20 cellular contexts compared by ENCODE assay signal in the genomic region with DNA sequence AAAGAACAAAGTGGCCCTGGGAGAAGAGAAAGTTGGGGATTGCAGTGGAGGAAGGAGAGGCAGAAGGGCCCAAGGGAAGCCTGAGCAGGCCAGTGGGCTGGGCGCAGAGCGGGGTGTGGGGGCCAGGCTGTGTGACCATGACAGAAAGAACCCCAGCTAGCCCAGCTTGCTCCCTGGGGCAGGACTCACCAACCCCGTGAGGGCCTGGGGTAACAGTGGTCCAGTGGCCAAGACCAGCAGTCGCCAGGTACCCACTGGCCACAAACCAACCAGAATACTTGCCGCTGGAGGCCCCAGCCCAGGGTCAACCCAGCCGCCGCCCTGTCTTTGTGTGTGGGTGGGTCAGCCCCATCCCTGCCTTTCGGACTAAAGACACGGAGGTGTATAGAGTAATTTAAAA.
A peak's percentile ranks its signal among the peaks of the same experiment; 100 is the strongest.
DNase-seq lines count a peak whose midpoint lies in the region; ATAC-seq, FAIRE-seq and TF ChIP-seq lines count a peak whose summit lies in the region.
"Had no signal": no experiment of that assay in that cellular context is flagged by ENCODE, and none has a peak within 500 bp of the region (broad histone marks: within the 10 kb centered on the region; RNA-seq: fewer than 3 reads in every experiment).

No MANE protein-coding gene starts in this region.

- no peak overlapping the region for H3K4ac ChIP-seq in H1 (replicated peaks; ENCODE audit: insufficient read length, low read depth, low read length)

- H3K18ac ChIP-seq in H1 (ENCODE audit: extremely low read depth, low read length): peak overlapping the region; percentile 48; the same call in 1 of the 2 replicates

- H3K27ac ChIP-seq in H1 (ENCODE audit: low read depth, low read length): no peak overlapping the region
- H3K27ac ChIP-seq: epithelial cell of prostate, lower lobe of right lung, uterus had no signal

- H3K4me3 Mint-ChIP-seq in natural killer cell treated with Interleukin-12 subunit alpha and Interleukin-12 subunit beta and Interleukin-15 and Interleukin-18, amount 100 ng/mL, for 72 hours: no peak overlapping the region
- no peak overlapping the region for H3K4me3 Mint-ChIP-seq in natural killer cell
- H3K4me3 Mint-ChIP-seq: activated B cell treated with CpG ODN at 0.5 μM for 24 hours; activated CD8-positive, alpha-beta memory T cell treated with anti-CD3 and anti-CD28 coated beads, Interleukin-2, amount 10 ng/mL, durations not matched to agents 7 days and 5 days; stimulated activated naive CD8-positive, alpha-beta T cell treated with anti-CD3 and anti-CD28 coated beads, Interleukin-15, Interleukin-2, amounts not matched to agents 100 ng/mL and 50 ng/mL, for 24 hours had no signal

- H3K9me3 Mint-ChIP-seq in natural killer cell treated with Interleukin-12 subunit alpha and Interleukin-12 subunit beta and Interleukin-15 and Interleukin-18, amount 100 ng/mL, for 72 hours: no peaks in the 10 kb centered on the region
- no peaks in the 10 kb centered on the region for H3K9me3 Mint-ChIP-seq in natural killer cell
- H3K9me3 Mint-ChIP-seq: IgD-negative memory B cell; stimulated activated naive CD8-positive, alpha-beta T cell treated with anti-CD3 and anti-CD28 coated beads, Interleukin-15, Interleukin-2, amounts not matched to agents 100 ng/mL and 50 ng/mL, for 24 hours had no signal

- H3K4me3 ChIP-seq in H1 (ENCODE audit: extremely low read depth in 1 of 4, insufficient read depth in 2 of 4, low read depth in 3 of 4, low read length in 4 of 4): peak overlapping the region; percentile 25 to 56 (median 32); a peak in 7 of 8 replicates
- H3K4me3 ChIP-seq: lower lobe of right lung, uterus had no signal

- no peaks in the 10 kb centered on the region for H3K4me1 Mint-ChIP-seq in natural killer cell treated with Interleukin-12 subunit alpha and Interleukin-12 subunit beta and Interleukin-15 and Interleukin-18, amount 100 ng/mL, for 72 hours (ENCODE audit: low read depth in 2 of 2)
- H3K4me1 Mint-ChIP-seq in natural killer cell: no peaks in the 10 kb centered on the region
- H3K4me1 Mint-ChIP-seq: activated B cell treated with CpG ODN at 0.5 μM for 24 hours; activated CD8-positive, alpha-beta memory T cell treated with anti-CD3 and anti-CD28 coated beads, Interleukin-2, amount 10 ng/mL, durations not matched to agents 7 days and 5 days had no signal

- peak overlapping the region; percentile 59 to 78; a peak in 3 of 4 replicates for H3K4me2 ChIP-seq in H1 (ENCODE audit: insufficient read depth in 1 of 2, low read depth in 2 of 2, low read length in 2 of 2)

- H3K36me3 Mint-ChIP-seq in natural killer cell treated with Interleukin-12 subunit alpha and Interleukin-12 subunit beta and Interleukin-15 and Interleukin-18, amount 100 ng/mL, for 72 hours: no peaks in the 10 kb centered on the region
- no peaks in the 10 kb centered on the region for H3K36me3 Mint-ChIP-seq in natural killer cell
- H3K36me3 Mint-ChIP-seq: activated CD8-positive, alpha-beta memory T cell treated with anti-CD3 and anti-CD28 coated beads, Interleukin-2, amount 10 ng/mL, durations not matched to agents 7 days and 5 days; IgD-negative memory B cell had no signal

- no peak overlapping the region for H3K27ac Mint-ChIP-seq in natural killer cell treated with Interleukin-12 subunit alpha and Interleukin-12 subunit beta and Interleukin-15 and Interleukin-18, amount 100 ng/mL, for 72 hours
- H3K27ac Mint-ChIP-seq in natural killer cell: no peak overlapping the region
- H3K27ac Mint-ChIP-seq: activated B cell treated with CpG ODN at 0.5 μM for 24 hours; activated CD8-positive, alpha-beta memory T cell treated with anti-CD3 and anti-CD28 coated beads, Interleukin-2, amount 10 ng/mL, durations not matched to agents 7 days and 5 days; IgD-negative memory B cell; stimulated activated naive CD8-positive, alpha-beta T cell treated with anti-CD3 and anti-CD28 coated beads, Interleukin-15, Interleukin-2, amounts not matched to agents 100 ng/mL and 50 ng/mL, for 24 hours had no signal

- no peak overlapping the region for H3K14ac ChIP-seq in H1 (ENCODE audit: insufficient read length)

- no peak for ATAC-seq in natural killer cell treated with Interleukin-12 subunit alpha and Interleukin-12 subunit beta and Interleukin-15 and Interleukin-18, amount 100 ng/mL, for 72 hours
- ATAC-seq in natural killer cell (no peak), HG02870 (IDR thresholded peaks at IDR 0.05; ENCODE audit: unreplicated experiment) (no peak), HG02759 (IDR thresholded peaks at IDR 0.05; ENCODE audit: unreplicated experiment) (no peak), GM18861 (IDR thresholded peaks at IDR 0.05; ENCODE audit: unreplicated experiment) (no peak)
- ATAC-seq: activated CD8-positive, alpha-beta memory T cell treated with anti-CD3 and anti-CD28 coated beads, Interleukin-2, amount 10 ng/mL, durations not matched to agents 7 days and 5 days; lower lobe of right lung had no signal

- no peak overlapping the region for H2BK15ac ChIP-seq in H1 (ENCODE audit: low read length)

- no peaks in the 10 kb centered on the region for H3K79me1 ChIP-seq in H1 (ENCODE audit: low read depth, low read length)

- peaks cover 0 to 5% (median 2%) of the 10 kb centered on the region in 4 experiments; a peak in 2 of 7 replicates for H3K27me3 ChIP-seq in H1 (replicated peaks in 1 of 4; ENCODE audit: control insufficient read depth in 3 of 4, extremely low read depth in 1 of 4, insufficient read depth in 3 of 4, low read length in 3 of 4)

- CTCF ChIA-PET in H1 (lab: Charles Lee; ENCODE audit: partially characterized antibody): interaction anchor here (1.1 kb wide), 1 partner anchor 22 kb away, joined by 3 read pairs; no protein-coding TSS in a partner anchor

- H4K5ac ChIP-seq in H1 (ENCODE audit: insufficient read length, low read depth, low read length): no peak overlapping the region

- peaks cover 18 to 62% of the 10 kb centered on the region in 2 experiments for H3K9me3 ChIP-seq in H1 (ENCODE audit: insufficient read depth in 2 of 2, low read depth in 1 of 2, low read length in 1 of 2)
- H3K9me3 ChIP-seq: lower lobe of right lung, uterus had no signal

- no peaks in the 10 kb centered on the region for H3K79me2 ChIP-seq in H1 (ENCODE audit: control insufficient read depth in 1 of 2, insufficient read depth in 2 of 2, low read length in 2 of 2)

- no peaks in the 10 kb centered on the region for H4K20me1 ChIP-seq in H1 (replicated peaks in 1 of 2; ENCODE audit: control insufficient read depth in 1 of 2, insufficient read depth in 2 of 2, low read length in 2 of 2)

- H4K91ac ChIP-seq in H1 (replicated peaks; ENCODE audit: insufficient read length, low read length): no peak overlapping the region

- H3K56ac ChIP-seq in H1 (replicated peaks; ENCODE audit: insufficient read length, low read depth, low read length): no peak overlapping the region

- POLR2A ChIA-PET in H1 (lab: Charles Lee; ENCODE audit: partially characterized antibody): no interaction called here

- TF ChIP-seq POLR2A in H1 (IDR thresholded peaks at IDR 0.05; ENCODE audit: control extremely low read depth in 1 of 2, low read depth in 2 of 2, low read length in 2 of 2): no peak

- no peak overlapping the region for H3K23ac ChIP-seq in H1 (ENCODE audit: insufficient read length)

- no peak for TF ChIP-seq RAD21 in H1 (IDR thresholded peaks at IDR 0.05 in 1 of 2, conservative IDR thresholded peaks at IDR 0.05 in 1 of 2; ENCODE audit: low read depth in 2 of 2, low read length in 2 of 2)

- no peak overlapping the region for H2BK120ac ChIP-seq in H1 (replicated peaks; ENCODE audit: low read depth, low read length)

- 93% methylated on average over 9 of the region's 9 CpGs; no CpG with 5 or more reads in 1 of the 2 experiments for WGBS in H1 (ENCODE audit: extremely low coverage in 1 of 2, insufficient coverage in 1 of 2, insufficient read length in 1 of 2, insufficient replicate concordance in 2 of 2, low coverage in 1 of 2, low lambda C conversion rate in 2 of 2, missing lambda C conversion rate in 1 of 2), 2 experiments

- peaks cover 8% of the 10 kb centered on the region for H3K23me2 ChIP-seq in H1 (ENCODE audit: low read depth, low read length)

- TF ChIP-seq CTCF in natural killer cell (IDR thresholded peaks at IDR 0.05) (no peak), H1 (IDR thresholded peaks at IDR 0.05; ENCODE audit: control extremely low read depth in 1 of 3, insufficient read depth in 1 of 3, low read depth in 1 of 3, low read length in 3 of 3) (no peak)

- H3K9ac ChIP-seq in H1 (replicated peaks in 1 of 4; ENCODE audit: extremely low read depth in 1 of 4, low read depth in 3 of 4, low read length in 3 of 4): no peak overlapping the region

- intact Hi-C loops in natural killer cell (cut with micrococcal nuclease): no loop called here

- H4K8ac ChIP-seq in H1 (ENCODE audit: extremely low read depth, insufficient read depth, low read length): peak overlapping the region; percentile 72; the same call in 1 of the 2 replicates

- peak; percentile 44 for DNase-seq in natural killer cell treated with Interleukin-12 subunit alpha and Interleukin-12 subunit beta and Interleukin-15 and Interleukin-18, amount 100 ng/mL, for 72 hours (ENCODE audit: low spot score)
- DNase-seq in natural killer cell (no peak), H1 (ENCODE audit: low read depth in 1 of 2, low spot score in 2 of 2) (peak in 1 of 2 experiments; percentile 36), mucosa of gallbladder (ENCODE audit: low spot score) (peak; percentile 6), AG08395 (ENCODE audit: low spot score) (no peak)
- DNase-seq: activated B cell treated with CpG ODN at 0.5 μM for 24 hours; activated CD8-positive, alpha-beta memory T cell treated with anti-CD3 and anti-CD28 coated beads, Interleukin-2, amount 10 ng/mL, durations not matched to agents 7 days and 5 days; activated gamma-delta T cell; foreskin melanocyte; NCI-H187 treated with DMSO at 0.1 percent for 48 hours; SHP77 treated with DMSO at 0.1 percent for 48 hours; uterus had no signal

- H2BK5ac ChIP-seq in H1 (ENCODE audit: low read depth, low read length): no peak overlapping the region

- H2BK20ac ChIP-seq in H1 (ENCODE audit: low read length): no peak overlapping the region

- peaks cover 0 to 8% (median 1%) of the 10 kb centered on the region in 4 experiments; a peak in 4 of 7 replicates for H3K4me1 ChIP-seq in H1 (replicated peaks in 1 of 4; ENCODE audit: control insufficient read depth in 3 of 4, insufficient read depth in 4 of 4, low read length in 3 of 4)
- H3K4me1 ChIP-seq: lower lobe of right lung, uterus had no signal

- no peak overlapping the region for H2AFZ ChIP-seq in H1 (ENCODE audit: low read length)

- TF ChIP-seq EP300 in H1 (IDR thresholded peaks at IDR 0.05; ENCODE audit: borderline replicate concordance in 1 of 2, low read depth in 2 of 2, low read length in 2 of 2): no peak

- H3K27me3 Mint-ChIP-seq in natural killer cell treated with Interleukin-12 subunit alpha and Interleukin-12 subunit beta and Interleukin-15 and Interleukin-18, amount 100 ng/mL, for 72 hours: peaks cover 14 to 20% of the 10 kb centered on the region in 2 donors
- H3K27me3 Mint-ChIP-seq in natural killer cell (ENCODE audit: low read depth in 2 of 2): peaks cover 14 to 35% of the 10 kb centered on the region in 2 donors

- no peak for FAIRE-seq in H1 (lab: Jason Lieb, UNC)
- FAIRE-seq: colon had no signal

- H2BK12ac ChIP-seq in H1 (ENCODE audit: low read depth, low read length): no peak overlapping the region

- no peak overlapping the region for H2AK5ac ChIP-seq in H1 (ENCODE audit: low read depth, low read length)

- peaks cover 0 to 11% (median 0%) of the 10 kb centered on the region in 4 experiments; a peak in 2 of 8 replicates for H3K36me3 ChIP-seq in H1 (ENCODE audit: control insufficient read depth in 2 of 4, insufficient read depth in 4 of 4, low read length in 3 of 4)
- H3K36me3 ChIP-seq: lower lobe of right lung, uterus had no signal

Comparison
In these comparisons a context has a peak if more than half of its experiments do, and no peak if none do; other contexts are left out.
1. DNase-seq: peak in natural killer cell treated with Interleukin-12 subunit alpha and Interleukin-12 subunit beta and Interleukin-15 and Interleukin-18, amount 100 ng/mL, for 72 hours (single experiment) and mucosa of gallbladder (single experiment); none in natural killer cell (single experiment) and AG08395 (single experiment).